ENCODE assay signal across 31 cellular contexts in genomic region chr9:122309861-122310260, GRCh38.
"Had no signal": no experiment of that assay in that cellular context is flagged by ENCODE, and none has a peak within 500 bp of the region (broad histone marks: within the 10 kb centered on the region; RNA-seq: fewer than 3 reads in every experiment).

No MANE protein-coding gene starts in this region.

- ATAC-seq: activated CD4-positive, CD25-positive, alpha-beta regulatory T cell treated with anti-CD3 and anti-CD28 coated beads, Interleukin-2, amount 50 U/mL, for 24 hours; activated CD8-positive, alpha-beta memory T cell treated with anti-CD3 and anti-CD28 coated beads, Interleukin-2, amount 10 ng/mL, durations not matched to agents 7 days and 5 days; activated CD8-positive, alpha-beta T cell treated with anti-CD3 and anti-CD28 coated beads, Interleukin-2, amount 10 ng/mL, durations not matched to agents 7 days and 5 days; activated T-helper 17 cell treated with anti-CD3 and anti-CD28 coated beads, Interleukin-2, amount 50 U/mL, for 72 hours; body of pancreas; T-helper 17 cell had no signal

- H3K4me1 ChIP-seq: adrenal gland, body of pancreas had no signal

- H3K9me3 ChIP-seq: adrenal gland, body of pancreas, esophagus squamous epithelium had no signal

- H3K27ac Mint-ChIP-seq: activated B cell treated with CpG ODN at 0.5 μM for 24 hours; activated CD4-positive, alpha-beta memory T cell treated with anti-CD3 and anti-CD28 coated beads for 36 hours; activated CD4-positive, alpha-beta T cell treated with anti-CD3 and anti-CD28 coated beads, Interleukin-2, amount 10 ng/mL, durations not matched to agents 24 days and 14 days; activated CD8-positive, alpha-beta memory T cell treated with anti-CD3 and anti-CD28 coated beads, Interleukin-2, amount 10 ng/mL, durations not matched to agents 7 days and 5 days; activated CD8-positive, alpha-beta T cell treated with anti-CD3 and anti-CD28 coated beads, Interleukin-2, amount 10 ng/mL, durations not matched to agents 7 days and 5 days; activated naive CD8-positive, alpha-beta T cell; activated T-helper 17 cell treated with anti-CD3 and anti-CD28 coated beads, Interleukin-2, amount 50 U/mL, for 72 hours; T-helper 17 cell; T-helper 2 cell treated with Interferon-gamma antibody and Interleukin-4, amounts not matched to agents 5 μg/mL and 100 μg/mL, for 36 hours had no signal

- H3K4me3 Mint-ChIP-seq: activated B cell treated with CpG ODN at 0.5 μM for 24 hours; activated CD4-positive, alpha-beta memory T cell treated with anti-CD3 and anti-CD28 coated beads for 36 hours; activated CD4-positive, alpha-beta T cell treated with anti-CD3 and anti-CD28 coated beads, Interleukin-2, amount 10 ng/mL, durations not matched to agents 24 days and 14 days; activated CD8-positive, alpha-beta memory T cell treated with anti-CD3 and anti-CD28 coated beads, Interleukin-2, amount 10 ng/mL, durations not matched to agents 7 days and 5 days; activated CD8-positive, alpha-beta T cell treated with anti-CD3 and anti-CD28 coated beads, Interleukin-2, amount 10 ng/mL, durations not matched to agents 7 days and 5 days; activated naive CD8-positive, alpha-beta T cell; activated T-helper 17 cell treated with anti-CD3 and anti-CD28 coated beads, Interleukin-2, amount 50 U/mL, for 72 hours; T-helper 17 cell; T-helper 2 cell treated with Interferon-gamma antibody and Interleukin-4, amounts not matched to agents 5 μg/mL and 100 μg/mL, for 36 hours had no signal

- H3K4me3 ChIP-seq: adrenal gland, body of pancreas, esophagus squamous epithelium had no signal

- H3K9me3 Mint-ChIP-seq: activated B cell treated with CpG ODN at 0.5 μM for 24 hours; activated CD4-positive, alpha-beta memory T cell treated with anti-CD3 and anti-CD28 coated beads for 36 hours; activated CD4-positive, alpha-beta T cell treated with anti-CD3 and anti-CD28 coated beads, Interleukin-2, amount 10 ng/mL, durations not matched to agents 24 days and 14 days; activated T-helper 17 cell treated with anti-CD3 and anti-CD28 coated beads, Interleukin-2, amount 50 U/mL, for 72 hours; T-helper 2 cell treated with Interferon-gamma antibody and Interleukin-4, amounts not matched to agents 5 μg/mL and 100 μg/mL, for 36 hours had no signal

- H3K27me3 ChIP-seq: adrenal gland, body of pancreas, esophagus squamous epithelium had no signal

- H3K27me3 Mint-ChIP-seq: activated B cell treated with CpG ODN at 0.5 μM for 24 hours; activated CD4-positive, alpha-beta memory T cell treated with anti-CD3 and anti-CD28 coated beads for 36 hours; activated CD4-positive, alpha-beta T cell treated with anti-CD3 and anti-CD28 coated beads, Interleukin-2, amount 10 ng/mL, durations not matched to agents 24 days and 14 days; activated CD8-positive, alpha-beta memory T cell treated with anti-CD3 and anti-CD28 coated beads, Interleukin-2, amount 10 ng/mL, durations not matched to agents 7 days and 5 days; activated naive CD8-positive, alpha-beta T cell; activated T-helper 17 cell treated with anti-CD3 and anti-CD28 coated beads, Interleukin-2, amount 50 U/mL, for 72 hours; T-helper 17 cell had no signal

- DNase-seq: activated B cell treated with CpG ODN at 0.5 μM for 24 hours; activated CD4-positive, alpha-beta memory T cell treated with anti-CD3 and anti-CD28 coated beads for 36 hours; activated CD4-positive, alpha-beta T cell treated with anti-CD3 and anti-CD28 coated beads, Interleukin-2, amount 10 ng/mL, durations not matched to agents 24 days and 14 days; activated CD8-positive, alpha-beta memory T cell treated with anti-CD3 and anti-CD28 coated beads, Interleukin-2, amount 10 ng/mL, durations not matched to agents 7 days and 5 days; activated CD8-positive, alpha-beta memory T cell treated with anti-CD3 and anti-CD28 coated beads, Interleukin-2, amount 50 U/mL, for 4 hours; activated CD8-positive, alpha-beta T cell treated with anti-CD3 and anti-CD28 coated beads, Interleukin-2, amount 10 ng/mL, durations not matched to agents 7 days and 5 days; activated effector memory CD4-positive, alpha-beta T cell treated with Interleukin-2 at 50 U/mL for 16 hours; activated gamma-delta T cell treated with Interleukin-2 at 50 U/mL for 16 hours; activated naive CD4-positive, alpha-beta T cell treated with anti-CD3 and anti-CD28 coated beads, Interleukin-2, amount 50 U/mL, for 16 hours; activated naive CD4-positive, alpha-beta T cell treated with Interleukin-2 at 50 U/mL for 16 hours; activated T-cell treated with anti-CD3 and anti-CD28 coated beads, Interleukin-2, amount 50 U/mL, for 1 hour; adrenal gland; amygdala; aorta; body of pancreas; caudate nucleus; cortex of kidney; dermis blood vessel endothelial cell; effector CD4-positive, alpha-beta T cell; esophagus squamous epithelium; foreskin fibroblast; head of caudate nucleus; T-helper 1 cell; T-helper 17 cell; T1000; WERI-Rb-1 had no signal

- H3K4me1 Mint-ChIP-seq: activated B cell treated with CpG ODN at 0.5 μM for 24 hours; activated CD4-positive, alpha-beta T cell treated with anti-CD3 and anti-CD28 coated beads, Interleukin-2, amount 10 ng/mL, durations not matched to agents 24 days and 14 days; activated T-helper 17 cell treated with anti-CD3 and anti-CD28 coated beads, Interleukin-2, amount 50 U/mL, for 72 hours had no signal

- H3K27ac ChIP-seq: adrenal gland, body of pancreas, epithelial cell of prostate, esophagus squamous epithelium, WERI-Rb-1 had no signal
